6 cellular contexts compared by ENCODE assay signal in genomic region chr19:49475995-49476880, GRCh38. TPM values are rescaled to one million over a fixed set of nuclear protein-coding genes. Genes with fewer than 3 reads are reported as not detected.
DNase-seq lines count a peak whose midpoint lies in the region; FAIRE-seq and TF ChIP-seq lines count a peak whose summit lies in the region.

No MANE protein-coding gene starts in this region.

- WGBS in HUES64 = 33% methylated on average over 26 of the region's 27 CpGs
- WGBS in tibial nerve, 2 donors = 47 to 55% methylated on average over 27 of the region's 27 CpGs

- no peak overlapping the region for H3K9ac ChIP-seq in HUES64 (ENCODE audit: low read depth, low read length)

- no peak for TF ChIP-seq EP300 in tibial nerve (IDR thresholded peaks at IDR 0.05)

- H3K36me3 Mint-ChIP-seq in activated CD4-positive, alpha-beta T cell treated with anti-CD3 and anti-CD28 coated beads, Interleukin-2, amount 10 ng/mL, durations not matched to agents 24 days and 14 days (ENCODE audit: low read depth) = peaks cover 24% of the 10 kb centered on the region
- no peaks in the 10 kb centered on the region for H3K36me3 Mint-ChIP-seq in glutamatergic neuron (ENCODE audit: unreplicated experiment)

- H3K27me3 Mint-ChIP-seq in activated CD4-positive, alpha-beta T cell treated with anti-CD3 and anti-CD28 coated beads, Interleukin-2, amount 10 ng/mL, durations not matched to agents 24 days and 14 days = no peaks in the 10 kb centered on the region
- H3K27me3 Mint-ChIP-seq in glutamatergic neuron (ENCODE audit: unreplicated experiment) = peaks cover 6% of the 10 kb centered on the region

- H3K4me3 Mint-ChIP-seq in activated CD4-positive, alpha-beta T cell treated with anti-CD3 and anti-CD28 coated beads, Interleukin-2, amount 10 ng/mL, durations not matched to agents 24 days and 14 days = peak overlapping the region; percentile 97
- H3K4me3 Mint-ChIP-seq in glutamatergic neuron (ENCODE audit: unreplicated experiment) = peak overlapping the region; percentile 48

- no peaks in the 10 kb centered on the region for H3K4me1 ChIP-seq in HUES64 (ENCODE audit: insufficient read depth, low read length)
- H3K4me1 ChIP-seq in tibial nerve = peaks cover 0 to 37% (median 7%) of the 10 kb centered on the region in 4 donors

- FAIRE-seq in HTR-8/SVneo (lab: Jason Lieb, UNC) (no peak), GM12891 (lab: Jason Lieb, UNC) (no peak)

- H3K27ac ChIP-seq in HUES64 (ENCODE audit: low read depth, low read length) (no peak overlapping the region), tibial nerve (peak overlapping the region in 3 of 4 donors; percentile 84 to 94 (median 93))

- H3K27me3 ChIP-seq in HUES64 (ENCODE audit: insufficient read depth, low read length) (peaks cover 5% of the 10 kb centered on the region; the same call in 1 of the 2 replicates), tibial nerve (no peaks in the 10 kb centered on the region)

- H3K27ac Mint-ChIP-seq in activated CD4-positive, alpha-beta T cell treated with anti-CD3 and anti-CD28 coated beads, Interleukin-2, amount 10 ng/mL, durations not matched to agents 24 days and 14 days = peak overlapping the region; percentile 90
- peak overlapping the region; percentile 73 for H3K27ac Mint-ChIP-seq in glutamatergic neuron (ENCODE audit: unreplicated experiment)

- no peaks in the 10 kb centered on the region for H3K9me3 Mint-ChIP-seq in activated CD4-positive, alpha-beta T cell treated with anti-CD3 and anti-CD28 coated beads, Interleukin-2, amount 10 ng/mL, durations not matched to agents 24 days and 14 days
- H3K9me3 Mint-ChIP-seq in glutamatergic neuron (ENCODE audit: unreplicated experiment) = peaks cover 3% of the 10 kb centered on the region

- peak; percentile 93 for DNase-seq in activated CD4-positive, alpha-beta T cell treated with anti-CD3 and anti-CD28 coated beads, Interleukin-2, amount 10 ng/mL, durations not matched to agents 24 days and 14 days
- peak; percentile 92 for DNase-seq in glutamatergic neuron
- no peak for DNase-seq in tibial nerve (ENCODE audit: low spot score in 2 of 2)
- DNase-seq in HTR-8/SVneo (ENCODE audit: insufficient read length, low spot score) = no peak
- no peak for DNase-seq in GM12891 (ENCODE audit: insufficient read length, low spot score)

- H3K36me3 ChIP-seq in HUES64 (ENCODE audit: insufficient read depth, low read length) (0 out of 2 replicates have a peak, but pooled peaks cover 2% of the 10 kb centered on the region), tibial nerve (peaks cover 0 to 21% (median 4%) of the 10 kb centered on the region in 3 donors)

- no peak for TF ChIP-seq POLR2A in tibial nerve (IDR thresholded peaks at IDR 0.05)
- TF ChIP-seq POLR2A in GM12891 (IDR thresholded peaks at IDR 0.05; ENCODE audit: low read depth, low read length) = no peak

- H3K9me3 ChIP-seq in HUES64 (ENCODE audit: insufficient read depth, low read depth, low read length) (no peaks in the 10 kb centered on the region), tibial nerve (no peaks in the 10 kb centered on the region)

- TF ChIP-seq CTCF in glutamatergic neuron (IDR thresholded peaks at IDR 0.05; ENCODE audit: partially characterized antibody, unreplicated experiment) = peak; percentile 53
- TF ChIP-seq CTCF in tibial nerve (IDR thresholded peaks at IDR 0.05) = peak; percentile 8 to 45 (median 39)

- peaks cover 37% of the 10 kb centered on the region for H3K4me1 Mint-ChIP-seq in activated CD4-positive, alpha-beta T cell treated with anti-CD3 and anti-CD28 coated beads, Interleukin-2, amount 10 ng/mL, durations not matched to agents 24 days and 14 days
- peaks cover 4% of the 10 kb centered on the region for H3K4me1 Mint-ChIP-seq in glutamatergic neuron (ENCODE audit: low read depth, unreplicated experiment)

- intact Hi-C loops in activated CD4-positive, alpha-beta T cell treated with anti-CD3 and anti-CD28 coated beads, Interleukin-2, amount 10 ng/mL, durations not matched to agents 24 days and 14 days (cut with micrococcal nuclease) = loop anchor here (1.0 kb wide), 1 partner anchor 84 kb away; no protein-coding TSS in a partner anchor

- H3K4me3 ChIP-seq in HUES64 (ENCODE audit: low read length) = peak overlapping the region; percentile 30
- no peak overlapping the region for H3K4me3 ChIP-seq in tibial nerve

TF ChIP-seq in GM12891, 5 proteins besides CTCF, POLR2A, EP300 and RAD21:
- no peak for TF ChIP-seq PAX5 (IDR thresholded peaks at IDR 0.05; ENCODE audit: insufficient read depth, low read length, severe bottlenecking)
- TF ChIP-seq TAF1 (IDR thresholded peaks at IDR 0.05; ENCODE audit: low read depth, low read length) = no peak
- no peak for TF ChIP-seq POLR2AphosphoS5 (IDR thresholded peaks at IDR 0.05; ENCODE audit: low read depth, low read length)
- no peak for TF ChIP-seq SPI1 (IDR thresholded peaks at IDR 0.05; ENCODE audit: low read depth, low read length)
- TF ChIP-seq POU2F2 (IDR thresholded peaks at IDR 0.05; ENCODE audit: low read depth, low read length) = no peak
TF ChIP-seq in GM12891: peak in this region for 0.

RNA-seq across cellular contexts. Expression of gene FLT3LG, which starts 2.2 kb away (rescaled TPM):
- polyA plus RNA-seq in HUES64 (2013, experiment 1 of 2) = 0.85 TPM
- polyA plus RNA-seq in HUES64 (2013, experiment 2 of 2) = 1.1 TPM
- total RNA-seq in activated CD4-positive, alpha-beta T cell treated with anti-CD3 and anti-CD28 coated beads, Interleukin-2, amount 10 ng/mL, durations not matched to agents 24 days and 14 days = 51.8 and 57.6 TPM in 2 replicates
- total RNA-seq in glutamatergic neuron (ENCODE audit: unreplicated experiment) (13.1 TPM), tibial nerve (10 to 100 TPM in 2 of 4 donors, 1 to 10 TPM in 2; 3.6 to 13.8 (median 8.4) TPM)
- 6.8 TPM for polyA plus RNA-seq in GM12891 (2012; ENCODE audit: low read depth, missing spikeins)

RNA-seq across cellular contexts. Expression of gene RPL13A, which starts 11.2 kb away (rescaled TPM):
- polyA plus RNA-seq in HUES64 (2013, experiment 1 of 2) = 2,534 TPM
- 2,729 TPM for polyA plus RNA-seq in HUES64 (2013, experiment 2 of 2)
- 3,031 and 3,032 TPM in 2 replicates for total RNA-seq in activated CD4-positive, alpha-beta T cell treated with anti-CD3 and anti-CD28 coated beads, Interleukin-2, amount 10 ng/mL, durations not matched to agents 24 days and 14 days
- total RNA-seq in glutamatergic neuron (ENCODE audit: unreplicated experiment) = 1,648 TPM
- total RNA-seq in tibial nerve = 1,000 to 10,000 TPM; 3,111 to 3,948 (median 3,333) TPM
- 6,963 TPM for polyA plus RNA-seq in GM12891 (2012; ENCODE audit: low read depth, missing spikeins)

RNA-seq across cellular contexts. Expression of gene RPS11, which starts 20.0 kb away (rescaled TPM):
- 2,364 TPM for polyA plus RNA-seq in HUES64 (2013, experiment 1 of 2)
- polyA plus RNA-seq in HUES64 (2013, experiment 2 of 2) = 2,511 TPM
- 2,059 and 2,078 TPM in 2 replicates for total RNA-seq in activated CD4-positive, alpha-beta T cell treated with anti-CD3 and anti-CD28 coated beads, Interleukin-2, amount 10 ng/mL, durations not matched to agents 24 days and 14 days
- total RNA-seq in glutamatergic neuron (ENCODE audit: unreplicated experiment) (1,862 TPM), tibial nerve (1,000 to 10,000 TPM; 3,554 to 5,283 (median 4,154) TPM)
- 6,855 TPM for polyA plus RNA-seq in GM12891 (2012; ENCODE audit: low read depth, missing spikeins)

RNA-seq across cellular contexts. Expression of gene ALDH16A1, which starts 23.2 kb away (rescaled TPM):
- 43.5 TPM for polyA plus RNA-seq in HUES64 (2013, experiment 1 of 2)
- polyA plus RNA-seq in HUES64 (2013, experiment 2 of 2) = 25.8 TPM
- 27.2 and 28.4 TPM in 2 replicates for total RNA-seq in activated CD4-positive, alpha-beta T cell treated with anti-CD3 and anti-CD28 coated beads, Interleukin-2, amount 10 ng/mL, durations not matched to agents 24 days and 14 days
- total RNA-seq in glutamatergic neuron (ENCODE audit: unreplicated experiment) = 28.6 TPM
- 10 to 100 TPM; 33.9 to 70.5 (median 63.5) TPM for total RNA-seq in tibial nerve
- polyA plus RNA-seq in GM12891 (2012; ENCODE audit: low read depth, missing spikeins) = 13.7 TPM

RNA-seq across cellular contexts. Expression of gene PIH1D1, which starts 24.6 kb away (rescaled TPM):
- 103 TPM for polyA plus RNA-seq in HUES64 (2013, experiment 1 of 2)
- polyA plus RNA-seq in HUES64 (2013, experiment 2 of 2) = 110 TPM
- total RNA-seq in activated CD4-positive, alpha-beta T cell treated with anti-CD3 and anti-CD28 coated beads, Interleukin-2, amount 10 ng/mL, durations not matched to agents 24 days and 14 days = 134 and 135 TPM in 2 replicates
- 104 TPM for total RNA-seq in glutamatergic neuron (ENCODE audit: unreplicated experiment)
- total RNA-seq in tibial nerve = 100 to 1,000 TPM in 3 of 4 donors, 10 to 100 TPM in 1; 85.0 to 128 (median 110) TPM
- polyA plus RNA-seq in GM12891 (2012; ENCODE audit: low read depth, missing spikeins) = 116 TPM

Comparison
In these comparisons a context has a peak if more than half of its experiments do, and no peak if none do; other contexts are left out.
1. DNase-seq: peak in activated CD4-positive, alpha-beta T cell treated with anti-CD3 and anti-CD28 coated beads, Interleukin-2, amount 10 ng/mL, durations not matched to agents 24 days and 14 days (single experiment) and glutamatergic neuron (single experiment); none in tibial nerve (0 of 2), HTR-8/SVneo (single experiment) and GM12891 (single experiment).